21 cellular contexts compared by ENCODE assay signal in genomic region chr20:10315138-10315537, GRCh38.
"Had no signal": no experiment of that assay in that cellular context is flagged by ENCODE, and none has a peak within 500 bp of the region (broad histone marks: within the 10 kb centered on the region; RNA-seq: fewer than 3 reads in every experiment).

No MANE protein-coding gene starts in this region.

- ATAC-seq: effector memory CD8-positive, alpha-beta T cell; gastroesophageal sphincter; left cardiac atrium; lower lobe of right lung had no signal

- H3K4me3 ChIP-seq: esophagus squamous epithelium, gastroesophageal sphincter, left ventricle myocardium inferior, lower lobe of right lung, ovary, right atrium auricular region had no signal

- H3K27ac Mint-ChIP-seq: dendritic cell treated with granulocyte-macrophage colony-stimulating factor and Interleukin-4, amounts not matched to agents 40 ng/mL and 50 ng/mL, for 4 days; effector memory CD8-positive, alpha-beta T cell; immature natural killer cell; memory B cell had no signal

- DNase-seq: effector memory CD8-positive, alpha-beta T cell; esophagus squamous epithelium; foreskin fibroblast; glutamatergic neuron; immature natural killer cell; kidney; left cardiac atrium; left ventricle myocardium inferior; lower lobe of right lung; midbrain; ovary; small intestine; stimulated activated CD4-positive, alpha-beta T cell treated with anti-CD3 and anti-CD28 coated beads, Interleukin-2, amount 100 ng/mL, for 48 hours; stimulated activated naive CD4-positive, alpha-beta T cell treated with Interleukin-2 at 50 U/mL for 16 hours; trophoblast cell had no signal

- H3K36me3 ChIP-seq: esophagus squamous epithelium, gastroesophageal sphincter, left ventricle myocardium inferior, lower lobe of right lung, neutrophil, ovary, right atrium auricular region had no signal

- H3K36me3 Mint-ChIP-seq: memory B cell had no signal

- H3K4me3 Mint-ChIP-seq: dendritic cell treated with granulocyte-macrophage colony-stimulating factor and Interleukin-4, amounts not matched to agents 40 ng/mL and 50 ng/mL, for 4 days; effector memory CD8-positive, alpha-beta T cell; immature natural killer cell; memory B cell; nephron had no signal

- H3K4me1 ChIP-seq: esophagus squamous epithelium, gastroesophageal sphincter, lower lobe of right lung had no signal

- H3K4me1 Mint-ChIP-seq: memory B cell had no signal

- H3K27me3 ChIP-seq: gastroesophageal sphincter, neutrophil, ovary, right atrium auricular region had no signal

- H3K27me3 Mint-ChIP-seq: dendritic cell treated with granulocyte-macrophage colony-stimulating factor and Interleukin-4, amounts not matched to agents 40 ng/mL and 50 ng/mL, for 4 days had no signal

- H3K27ac ChIP-seq: esophagus squamous epithelium, gastroesophageal sphincter, left ventricle myocardium inferior, lower lobe of right lung, neutrophil, ovary, right atrium auricular region had no signal
